ENCODE assay signal across 9 cellular contexts in the genomic region with DNA sequence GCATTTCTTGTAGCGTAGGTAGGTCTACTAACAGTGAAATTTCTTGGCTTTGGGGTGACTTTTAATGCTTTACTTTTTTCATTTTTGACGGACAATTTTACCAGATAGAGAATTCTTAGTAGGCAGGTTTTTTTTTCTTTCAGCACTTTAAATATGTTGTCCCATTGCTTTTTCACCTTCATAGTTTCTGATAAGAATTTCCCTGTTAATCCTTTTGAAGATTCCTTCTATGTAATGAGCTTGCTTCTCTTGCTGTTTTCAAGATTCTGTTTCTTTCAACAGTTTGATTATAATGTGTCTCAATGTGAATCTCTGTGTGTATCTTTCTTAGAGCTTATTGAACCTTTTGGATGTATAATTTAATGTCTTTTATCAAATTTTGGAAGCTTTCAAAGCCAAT.
"Had no signal": no experiment of that assay in that cellular context is flagged by ENCODE, and none has a peak within 500 bp of the region (broad histone marks: within the 10 kb centered on the region; RNA-seq: fewer than 3 reads in every experiment).

No MANE protein-coding gene starts in this region.

- H3K4me1 ChIP-seq: HAP-1 had no signal

- H3K9ac ChIP-seq: GM23248 had no signal

- FAIRE-seq: K562 had no signal

- DNase-seq: GM23248, GOT3, H7, IMR-90, KG1 had no signal

- H3K4me3 ChIP-seq: GM23248, HAP-1, K562 had no signal

- H3K27ac ChIP-seq: GM23248, HL-60 had no signal

- ATAC-seq: HCT116, K562 had no signal

- H2AFZ ChIP-seq: GM23248 had no signal
